18 cellular contexts compared by ENCODE assay signal in the genomic region with DNA sequence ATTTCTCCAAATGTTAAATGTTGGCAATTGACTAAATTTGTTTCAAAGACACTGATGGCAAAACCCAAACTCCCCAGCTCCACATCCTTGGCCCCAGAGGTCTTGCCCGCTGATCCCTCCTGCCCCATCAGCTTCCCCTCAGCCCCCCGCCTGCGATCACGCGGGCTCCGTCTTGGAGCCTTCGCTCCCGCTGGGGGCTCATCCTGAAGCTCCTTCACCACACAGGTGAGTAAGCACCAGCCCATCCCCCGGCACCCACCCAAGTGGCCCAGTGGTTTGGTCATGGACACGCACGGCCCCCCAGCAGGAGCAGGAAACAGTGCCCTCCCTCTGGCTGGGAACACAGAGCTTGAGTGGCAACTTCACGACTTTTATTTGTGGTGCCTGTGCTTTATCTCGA. TPM values are rescaled to one million over a fixed set of nuclear protein-coding genes. Genes with fewer than 3 reads are reported as not detected.
DNase-seq lines count a peak whose midpoint lies in the region; ATAC-seq and TF ChIP-seq lines count a peak whose summit lies in the region.
"Had no signal": no experiment of that assay in that cellular context is flagged by ENCODE, and none has a peak within 500 bp of the region (broad histone marks: within the 10 kb centered on the region; RNA-seq: fewer than 3 reads in every experiment).

No MANE protein-coding gene starts in this region.

- peak overlapping the region; percentile 5 for H3K27ac Mint-ChIP-seq in activated naive CD4-positive, alpha-beta T cell treated with anti-CD3 and anti-CD28 coated beads, Interleukin-2, amount 10 ng/mL, durations not matched to agents 7 days and 5 days
- H3K27ac Mint-ChIP-seq in activated naive CD4-positive, alpha-beta T cell treated with anti-CD3 and anti-CD28 coated beads, Interleukin-2, amount 50 U/mL, for 72 hours, result peak overlapping the region in 1 of 2 donors; percentile 4
- H3K27ac Mint-ChIP-seq: CD14-positive monocyte; CD8-positive, alpha-beta T cell had no signal

- no peak overlapping the region for H3K4me3 Mint-ChIP-seq in activated naive CD4-positive, alpha-beta T cell treated with anti-CD3 and anti-CD28 coated beads, Interleukin-2, amount 10 ng/mL, durations not matched to agents 7 days and 5 days
- H3K4me3 Mint-ChIP-seq: CD14-positive monocyte; CD8-positive, alpha-beta T cell had no signal

- peaks cover 39% of the 10 kb centered on the region for H3K27me3 Mint-ChIP-seq in activated naive CD4-positive, alpha-beta T cell treated with anti-CD3 and anti-CD28 coated beads, Interleukin-2, amount 10 ng/mL, durations not matched to agents 7 days and 5 days

- CTCF ChIA-PET in activated naive CD4-positive, alpha-beta T cell treated with anti-CD3 and anti-CD28 coated beads, Interleukin-2, amount 10 ng/mL, durations not matched to agents 7 days and 5 days (lab: Charles Lee), result interaction anchor here (1.0 kb wide), 1 partner anchor 209 kb away, joined by 4 read pairs; no protein-coding TSS in a partner anchor
- CTCF ChIA-PET in RWPE1 (lab: Yijun Ruan, JAX), result interaction anchor here (0.5 to 0.8 kb wide), 2 partner anchors 21 to 293 kb away, joined by 3 read pairs; a partner anchor contains a TSS

- no peak overlapping the region for H3K4me3 ChIP-seq in osteoblast (ENCODE audit: insufficient read depth, low read length)
- H3K4me3 ChIP-seq: HAP-1 had no signal

- no peak overlapping the region for H3K4me2 ChIP-seq in osteoblast (ENCODE audit: insufficient read depth, low read length)

- H3K9me3 ChIP-seq in osteoblast (ENCODE audit: low read depth, low read length), result no peaks in the 10 kb centered on the region
- H3K9me3 ChIP-seq: HAP-1 had no signal

- TF ChIP-seq CTCF in RWPE1 (conservative IDR thresholded peaks at IDR 0.05; ENCODE audit: low read depth) (no peak), osteoblast (IDR thresholded peaks at IDR 0.05; ENCODE audit: extremely low read depth, low read depth, low read length) (no peak)

- H4K20me1 ChIP-seq in osteoblast (ENCODE audit: insufficient read depth, low read length), result peaks cover 30% of the 10 kb centered on the region

- POLR2A ChIA-PET in RWPE1 (lab: Yijun Ruan, JAX; ENCODE audit: low non-redundant PET), result no interaction called here

- no peak for DNase-seq in activated naive CD4-positive, alpha-beta T cell treated with anti-CD3 and anti-CD28 coated beads, Interleukin-2, amount 10 ng/mL, durations not matched to agents 7 days and 5 days
- no peak for DNase-seq in activated naive CD4-positive, alpha-beta T cell treated with anti-CD3 and anti-CD28 coated beads, Interleukin-2, amount 50 U/mL, for 72 hours (ENCODE audit: low spot score in 2 of 2)
- no peak for DNase-seq in RWPE1 (ENCODE audit: low spot score)
- DNase-seq in islet precursor cell, result peak; percentile 46
- DNase-seq in osteoblast (ENCODE audit: insufficient read length, low spot score, missing footprints), result peak; percentile 79
- DNase-seq in SHP77 treated with DMSO at 0.1 percent for 48 hours (lab: John Stamatoyannopoulos, UW), result no peak
- DNase-seq in NCI-H748 (lab: John Stamatoyannopoulos, UW; ENCODE audit: unreplicated experiment), result no peak
- DNase-seq in activated CD4-positive, alpha-beta T cell treated with anti-CD3 and anti-CD28 coated beads for 1 hour, result no peak
- DNase-seq: CD8-positive, alpha-beta T cell; COR-L47; DMS153; DMS79 treated with DMSO at 0.1 percent for 48 hours; EL; GOT3 had no signal

- H3K79me2 ChIP-seq in osteoblast (ENCODE audit: insufficient read depth, low read length), result no peaks in the 10 kb centered on the region

- peaks cover 11% of the 10 kb centered on the region for H3K36me3 ChIP-seq in osteoblast (ENCODE audit: insufficient read depth, low read length)

- no peaks in the 10 kb centered on the region for H3K9me3 Mint-ChIP-seq in activated naive CD4-positive, alpha-beta T cell treated with anti-CD3 and anti-CD28 coated beads, Interleukin-2, amount 10 ng/mL, durations not matched to agents 7 days and 5 days
- no peaks in the 10 kb centered on the region for H3K9me3 Mint-ChIP-seq in activated naive CD4-positive, alpha-beta T cell treated with anti-CD3 and anti-CD28 coated beads, Interleukin-2, amount 50 U/mL, for 72 hours
- H3K9me3 Mint-ChIP-seq: CD8-positive, alpha-beta T cell had no signal

- H2AFZ ChIP-seq in osteoblast (ENCODE audit: low read length), result no peak overlapping the region

- peak overlapping the region; percentile 11 for H3K27ac ChIP-seq in RWPE1
- no peak overlapping the region for H3K27ac ChIP-seq in osteoblast (ENCODE audit: low read depth, low read length)
- H3K27ac ChIP-seq: 22Rv1 had no signal

- H3K36me3 Mint-ChIP-seq in activated naive CD4-positive, alpha-beta T cell treated with anti-CD3 and anti-CD28 coated beads, Interleukin-2, amount 10 ng/mL, durations not matched to agents 7 days and 5 days, result peaks cover 24% of the 10 kb centered on the region
- peaks cover 7 to 15% of the 10 kb centered on the region in 2 donors for H3K36me3 Mint-ChIP-seq in activated naive CD4-positive, alpha-beta T cell treated with anti-CD3 and anti-CD28 coated beads, Interleukin-2, amount 50 U/mL, for 72 hours

- ATAC-seq in activated naive CD4-positive, alpha-beta T cell treated with anti-CD3 and anti-CD28 coated beads, Interleukin-2, amount 50 U/mL, for 72 hours, result no peak
- ATAC-seq: CD8-positive, alpha-beta T cell had no signal

- peaks cover 17% of the 10 kb centered on the region for H3K27me3 ChIP-seq in osteoblast (ENCODE audit: insufficient read depth, low read length)

- peaks cover 20% of the 10 kb centered on the region for H3K4me1 Mint-ChIP-seq in activated naive CD4-positive, alpha-beta T cell treated with anti-CD3 and anti-CD28 coated beads, Interleukin-2, amount 10 ng/mL, durations not matched to agents 7 days and 5 days

- H3K4me1 ChIP-seq in osteoblast (ENCODE audit: insufficient read depth, low read length), result peaks cover 12% of the 10 kb centered on the region
- H3K4me1 ChIP-seq: HAP-1 had no signal

RNA-seq across cellular contexts. Expression of a gene that starts 14.9 kb away (rescaled TPM):
- 1 to 10 TPM; 1.2 to 2.6 TPM for total RNA-seq in activated naive CD4-positive, alpha-beta T cell treated with anti-CD3 and anti-CD28 coated beads, Interleukin-2, amount 50 U/mL, for 72 hours
- 0.29 and 1.1 TPM in 2 replicates for total RNA-seq in osteoblast

RNA-seq across cellular contexts. Expression of a gene that starts 26.9 kb away (rescaled TPM):
- 10 to 100 TPM; 52.7 to 76.5 TPM for total RNA-seq in activated naive CD4-positive, alpha-beta T cell treated with anti-CD3 and anti-CD28 coated beads, Interleukin-2, amount 50 U/mL, for 72 hours
- total RNA-seq in osteoblast, result 49.2 and 55.0 TPM in 2 replicates

RNA-seq across cellular contexts. Expression of a gene that starts 27.6 kb away (rescaled TPM):
- 10 to 100 TPM; 15.9 to 16.0 TPM for total RNA-seq in activated naive CD4-positive, alpha-beta T cell treated with anti-CD3 and anti-CD28 coated beads, Interleukin-2, amount 50 U/mL, for 72 hours
- 9.7 and 12.7 TPM in 2 replicates for total RNA-seq in osteoblast

RNA-seq across cellular contexts. Expression of a gene that starts 52.5 kb away (rescaled TPM):
- total RNA-seq in activated naive CD4-positive, alpha-beta T cell treated with anti-CD3 and anti-CD28 coated beads, Interleukin-2, amount 50 U/mL, for 72 hours, result under 1 TPM in 1 of 2 donors, not detected in 1; 0.75 TPM
- total RNA-seq in osteoblast, result not detected in 2 replicates
- total RNA-seq: A673 had no signal

RNA-seq across cellular contexts. Expression of a gene that starts 58.4 kb away (rescaled TPM):
- 1 to 10 TPM in 1 of 2 donors, not detected in 1; 1.3 TPM for total RNA-seq in activated naive CD4-positive, alpha-beta T cell treated with anti-CD3 and anti-CD28 coated beads, Interleukin-2, amount 50 U/mL, for 72 hours
- total RNA-seq in osteoblast, result 0.29 TPM in 1 of 2 replicates, not detected in the other
- total RNA-seq: CD8-positive, alpha-beta T cell had no signal

Comparison
In these comparisons a context has a peak if more than half of its experiments do, and no peak if none do; other contexts are left out.
1. DNase-seq: peak in islet precursor cell (single experiment) and osteoblast (single experiment); none in activated naive CD4-positive, alpha-beta T cell treated with anti-CD3 and anti-CD28 coated beads, Interleukin-2, amount 10 ng/mL, durations not matched to agents 7 days and 5 days (single experiment), activated naive CD4-positive, alpha-beta T cell treated with anti-CD3 and anti-CD28 coated beads, Interleukin-2, amount 50 U/mL, for 72 hours (0 of 2), RWPE1 (single experiment), SHP77 treated with DMSO at 0.1 percent for 48 hours (single experiment), NCI-H748 (single experiment) and activated CD4-positive, alpha-beta T cell treated with anti-CD3 and anti-CD28 coated beads for 1 hour (single experiment).